19 cellular contexts compared by ENCODE assay signal in genomic region chr2:227436436-227436835, GRCh38. TPM values are rescaled to one million over a fixed set of nuclear protein-coding genes. Genes with fewer than 3 reads are reported as not detected.
"Had no signal": no experiment of that assay in that cellular context is flagged by ENCODE, and none has a peak within 500 bp of the region (broad histone marks: within the 10 kb centered on the region; RNA-seq: fewer than 3 reads in every experiment).

No MANE protein-coding gene starts in this region.

- ATAC-seq: activated CD8-positive, alpha-beta T cell treated with anti-CD3 and anti-CD28 coated beads for 36 hours; activated T-helper 17 cell treated with anti-CD3 and anti-CD28 coated beads, Interleukin-2, amount 50 U/mL, for 72 hours; stimulated activated effector memory CD8-positive, alpha-beta T cell treated with anti-CD3 and anti-CD28 coated beads, Interleukin-12 subunit alpha, Interleukin-12 subunit beta, amount 100 ng/mL, for 72 hours had no signal

- DNase-seq: activated CD8-positive, alpha-beta T cell treated with anti-CD3 and anti-CD28 coated beads for 36 hours; activated naive CD4-positive, alpha-beta T cell treated with anti-CD3 and anti-CD28 coated beads, Interleukin-2, amount 10 ng/mL, durations not matched to agents 7 days and 5 days; amniotic stem cell; dermis blood vessel endothelial cell; hippocampal formation; kidney glomerular epithelial cell; naive B cell; retina; T1000; thyroid gland had no signal

- H3K9me3 ChIP-seq: thyroid gland had no signal

- H3K27me3 Mint-ChIP-seq: activated CD8-positive, alpha-beta T cell treated with anti-CD3 and anti-CD28 coated beads for 36 hours; activated naive CD4-positive, alpha-beta T cell treated with anti-CD3 and anti-CD28 coated beads, Interleukin-2, amount 10 ng/mL, durations not matched to agents 7 days and 5 days; activated T-helper 17 cell treated with anti-CD3 and anti-CD28 coated beads, Interleukin-2, amount 50 U/mL, for 72 hours had no signal

- H3K4me3 Mint-ChIP-seq: activated CD8-positive, alpha-beta T cell treated with anti-CD3 and anti-CD28 coated beads for 36 hours; activated naive CD4-positive, alpha-beta T cell treated with anti-CD3 and anti-CD28 coated beads, Interleukin-2, amount 10 ng/mL, durations not matched to agents 7 days and 5 days; activated T-helper 17 cell treated with anti-CD3 and anti-CD28 coated beads, Interleukin-2, amount 50 U/mL, for 72 hours; brain; naive B cell; stimulated activated effector memory CD8-positive, alpha-beta T cell treated with anti-CD3 and anti-CD28 coated beads, Interleukin-12 subunit alpha, Interleukin-12 subunit beta, amount 100 ng/mL, for 72 hours had no signal

- H3K36me3 Mint-ChIP-seq: brain; stimulated activated effector memory CD8-positive, alpha-beta T cell treated with anti-CD3 and anti-CD28 coated beads, Interleukin-12 subunit alpha, Interleukin-12 subunit beta, amount 100 ng/mL, for 72 hours had no signal

- H3K4me1 ChIP-seq: thyroid gland, vagina had no signal

- H3K27ac ChIP-seq: thyroid gland, vagina, VCaP had no signal

- H3K36me3 ChIP-seq: thyroid gland, vagina had no signal

- H3K27ac Mint-ChIP-seq: activated CD8-positive, alpha-beta T cell treated with anti-CD3 and anti-CD28 coated beads for 36 hours; activated naive CD4-positive, alpha-beta T cell treated with anti-CD3 and anti-CD28 coated beads, Interleukin-2, amount 10 ng/mL, durations not matched to agents 7 days and 5 days; activated T-helper 17 cell treated with anti-CD3 and anti-CD28 coated beads, Interleukin-2, amount 50 U/mL, for 72 hours; brain; stimulated activated effector memory CD8-positive, alpha-beta T cell treated with anti-CD3 and anti-CD28 coated beads, Interleukin-12 subunit alpha, Interleukin-12 subunit beta, amount 100 ng/mL, for 72 hours had no signal

- H3K4me1 Mint-ChIP-seq: activated naive CD4-positive, alpha-beta T cell treated with anti-CD3 and anti-CD28 coated beads, Interleukin-2, amount 10 ng/mL, durations not matched to agents 7 days and 5 days; activated T-helper 17 cell treated with anti-CD3 and anti-CD28 coated beads, Interleukin-2, amount 50 U/mL, for 72 hours; brain; naive B cell; stimulated activated effector memory CD8-positive, alpha-beta T cell treated with anti-CD3 and anti-CD28 coated beads, Interleukin-12 subunit alpha, Interleukin-12 subunit beta, amount 100 ng/mL, for 72 hours had no signal

- H3K27me3 ChIP-seq: thyroid gland, vagina had no signal

- H3K4me3 ChIP-seq: smooth muscle cell, thyroid gland, vagina had no signal

RNA-seq across cellular contexts. Expression of gene SCYGR1, which starts 48.7 kb away (rescaled TPM):
- total RNA-seq: activated CD8-positive, alpha-beta T cell treated with anti-CD3 and anti-CD28 coated beads for 36 hours; activated T-helper 17 cell treated with anti-CD3 and anti-CD28 coated beads, Interleukin-2, amount 50 U/mL, for 72 hours; dermis blood vessel endothelial cell; epithelial cell of proximal tubule; glomerular endothelial cell; lung microvascular endothelial cell; smooth muscle cell; thyroid gland; vagina had no signal

RNA-seq across cellular contexts. Expression of gene TM4SF20, which starts 57.3 kb away (rescaled TPM):
- total RNA-seq: activated CD8-positive, alpha-beta T cell treated with anti-CD3 and anti-CD28 coated beads for 36 hours; activated T-helper 17 cell treated with anti-CD3 and anti-CD28 coated beads, Interleukin-2, amount 50 U/mL, for 72 hours; dermis blood vessel endothelial cell; epithelial cell of proximal tubule; glomerular endothelial cell; lung microvascular endothelial cell; smooth muscle cell; thyroid gland; vagina had no signal
